Comparison of ENCODE assay signal across 1 cellular context in genomic region chr10:73159038-73159648, GRCh38.
TF ChIP-seq lines count a peak whose summit lies in the region.

No MANE protein-coding gene starts in this region.

TF ChIP-seq in K562, 482 proteins besides CTCF, POLR2A, EP300 and RAD21 (continued from another document):
- TF ChIP-seq HOMEZ (CRISPR knock-in tag; IDR thresholded peaks at IDR 0.05) (no peak), XRCC5 (IDR thresholded peaks at IDR 0.05; ENCODE audit: low read depth, low read length) (no peak), EP400 (IDR thresholded peaks at IDR 0.05) (peak; percentile 49; the same call in 1 of the 2 replicates), MEF2D (tag; conservative IDR thresholded peaks at IDR 0.05; ENCODE audit: low read depth) (no peak), C11orf30 (IDR thresholded peaks at IDR 0.05; ENCODE audit: low read depth) (peak; percentile 18; the same call in 1 of the 2 replicates), PTTG1 (tag; IDR thresholded peaks at IDR 0.05; ENCODE audit: low read depth) (no peak), MAZ (CRISPR knock-in tag; conservative IDR thresholded peaks at IDR 0.05 in 1 of 2, IDR thresholded peaks at IDR 0.05 in 1 of 2) (0 out of 4 replicates have a peak, but pooled peaks of 1 of the 2 experiments have one; percentile 9), STAG1 (CRISPR knock-in tag; IDR thresholded peaks at IDR 0.05; ENCODE audit: borderline replicate concordance) (no peak), ZNF197 (CRISPR knock-in tag; IDR thresholded peaks at IDR 0.05; ENCODE audit: low read depth) (no peak), ZFP30 (CRISPR knock-in tag; IDR thresholded peaks at IDR 0.05; ENCODE audit: borderline replicate concordance) (no peak), HEY1 (CRISPR knock-in tag; IDR thresholded peaks at IDR 0.05; ENCODE audit: borderline replicate concordance) (no peak), ELF2 (CRISPR knock-in tag; IDR thresholded peaks at IDR 0.05) (0 out of 2 replicates have a peak, but pooled peaks have one; percentile 28), ZNF175 (CRISPR knock-in tag; IDR thresholded peaks at IDR 0.05; ENCODE audit: low read depth) (no peak), U2AF1 (optimal IDR thresholded peaks at IDR 0.05; ENCODE audit: low read depth, low read length) (no peak), ZNF583 (CRISPR knock-in tag; IDR thresholded peaks at IDR 0.05) (no peak), EWSR1 (IDR thresholded peaks at IDR 0.05; ENCODE audit: borderline replicate concordance, low read depth, partially characterized antibody) (no peak), GATA2 (CRISPR knock-in tag; IDR thresholded peaks at IDR 0.05) (no peak), E2F3 (CRISPR knock-in tag; IDR thresholded peaks at IDR 0.05) (no peak), ZNF239 (CRISPR knock-in tag; IDR thresholded peaks at IDR 0.05) (no peak), SMARCE1 (IDR thresholded peaks at IDR 0.05) (no peak), CAMTA2 (CRISPR knock-in tag; conservative IDR thresholded peaks at IDR 0.05) (no peak), EHMT2 (IDR thresholded peaks at IDR 0.05) (no peak)
- TF ChIP-seq, protein P1, sequence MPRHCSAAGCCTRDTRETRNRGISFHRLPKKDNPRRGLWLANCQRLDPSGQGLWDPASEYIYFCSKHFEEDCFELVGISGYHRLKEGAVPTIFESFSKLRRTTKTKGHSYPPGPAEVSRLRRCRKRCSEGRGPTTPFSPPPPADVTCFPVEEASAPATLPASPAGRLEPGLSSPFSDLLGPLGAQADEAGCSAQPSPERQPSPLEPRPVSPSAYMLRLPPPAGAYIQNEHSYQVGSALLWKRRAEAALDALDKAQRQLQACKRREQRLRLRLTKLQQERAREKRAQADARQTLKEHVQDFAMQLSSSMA (CRISPR knock-in tag; IDR thresholded peaks at IDR 0.05): no peak
